Comparison of ENCODE assay signal across 1 cellular context in the genomic region with DNA sequence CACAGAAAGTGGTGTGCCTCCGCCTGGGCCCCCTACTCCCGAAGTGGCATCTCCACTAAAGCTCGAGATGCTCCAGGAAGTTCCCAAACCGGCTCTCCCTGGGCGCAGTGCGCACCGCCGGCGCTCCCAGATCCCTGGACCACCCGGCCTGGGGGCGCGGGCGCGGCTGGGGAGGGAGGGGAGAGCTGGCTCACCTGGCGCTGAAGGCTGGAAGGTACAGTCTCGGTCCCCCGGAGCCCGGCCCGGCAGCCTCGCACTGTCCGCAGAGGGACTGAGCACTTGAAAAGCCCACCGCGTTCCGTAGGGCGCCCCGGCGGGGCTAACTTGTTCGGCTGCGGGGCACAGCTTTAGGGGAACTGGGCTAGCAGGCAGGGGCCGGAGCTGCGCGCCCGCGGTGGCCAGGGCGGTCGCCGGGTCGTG.
TF ChIP-seq lines count a peak whose summit lies in the region.

No MANE protein-coding gene starts in this region.

TF ChIP-seq in H1, 55 proteins besides CTCF, POLR2A, EP300 and RAD21:
- TF ChIP-seq YY1 (IDR thresholded peaks at IDR 0.05; ENCODE audit: low read depth, low read length) (no peak), SUZ12 (IDR thresholded peaks at IDR 0.05; ENCODE audit: low read length) (peak; percentile 71), TEAD4 (IDR thresholded peaks at IDR 0.05; ENCODE audit: low read depth, low read length) (no peak), JUND (IDR thresholded peaks at IDR 0.05; ENCODE audit: low read length) (no peak), KDM4A (IDR thresholded peaks at IDR 0.05; ENCODE audit: low read depth, low read length, severe bottlenecking) (peak; percentile 94), EGR1 (IDR thresholded peaks at IDR 0.05; ENCODE audit: borderline replicate concordance, low read depth, low read length) (no peak), CBX8 (IDR thresholded peaks at IDR 0.05; ENCODE audit: borderline replicate concordance, low read depth, low read length) (no peak), SP4 (IDR thresholded peaks at IDR 0.05; ENCODE audit: low read length) (no peak), NRF1 (IDR thresholded peaks at IDR 0.05; ENCODE audit: low read depth, low read length) (no peak), RFX5 (IDR thresholded peaks at IDR 0.05; ENCODE audit: borderline replicate concordance, low read depth, low read length) (no peak), SRF (IDR thresholded peaks at IDR 0.05; ENCODE audit: low read depth, low read length) (no peak), RBBP5 (IDR thresholded peaks at IDR 0.05; ENCODE audit: borderline replicate concordance, low read depth, low read length) (peak; percentile 90; the same call in 1 of the 2 replicates), SP1 (IDR thresholded peaks at IDR 0.05; ENCODE audit: low read depth, low read length) (no peak), SIN3A (conservative IDR thresholded peaks at IDR 0.05 in 1 of 2, IDR thresholded peaks at IDR 0.05 in 1 of 2; ENCODE audit: low read depth in 1 of 2, low read length in 2 of 2) (0 out of 4 replicates have a peak, but pooled peaks of 1 of the 2 experiments have one; percentile 10), TCF12 (IDR thresholded peaks at IDR 0.05; ENCODE audit: low read depth, low read length) (no peak), CBX5 (IDR thresholded peaks at IDR 0.05; ENCODE audit: low read depth, low read length) (no peak), GABPA (IDR thresholded peaks at IDR 0.05; ENCODE audit: borderline replicate concordance, insufficient read depth, low read length) (0 out of 2 replicates have a peak, but pooled peaks have one; percentile 18), SP2 (IDR thresholded peaks at IDR 0.05; ENCODE audit: low read length) (no peak)
- TF ChIP-seq, protein P1, sequence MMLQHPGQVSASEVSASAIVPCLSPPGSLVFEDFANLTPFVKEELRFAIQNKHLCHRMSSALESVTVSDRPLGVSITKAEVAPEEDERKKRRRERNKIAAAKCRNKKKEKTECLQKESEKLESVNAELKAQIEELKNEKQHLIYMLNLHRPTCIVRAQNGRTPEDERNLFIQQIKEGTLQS (IDR thresholded peaks at IDR 0.05; ENCODE audit: insufficient read depth, low read depth, low read length): no peak
- TF ChIP-seq, protein P2, sequence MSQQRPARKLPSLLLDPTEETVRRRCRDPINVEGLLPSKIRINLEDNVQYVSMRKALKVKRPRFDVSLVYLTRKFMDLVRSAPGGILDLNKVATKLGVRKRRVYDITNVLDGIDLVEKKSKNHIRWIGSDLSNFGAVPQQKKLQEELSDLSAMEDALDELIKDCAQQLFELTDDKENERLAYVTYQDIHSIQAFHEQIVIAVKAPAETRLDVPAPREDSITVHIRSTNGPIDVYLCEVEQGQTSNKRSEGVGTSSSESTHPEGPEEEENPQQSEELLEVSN (IDR thresholded peaks at IDR 0.05): no peak
- TF ChIP-seq, protein P3, sequence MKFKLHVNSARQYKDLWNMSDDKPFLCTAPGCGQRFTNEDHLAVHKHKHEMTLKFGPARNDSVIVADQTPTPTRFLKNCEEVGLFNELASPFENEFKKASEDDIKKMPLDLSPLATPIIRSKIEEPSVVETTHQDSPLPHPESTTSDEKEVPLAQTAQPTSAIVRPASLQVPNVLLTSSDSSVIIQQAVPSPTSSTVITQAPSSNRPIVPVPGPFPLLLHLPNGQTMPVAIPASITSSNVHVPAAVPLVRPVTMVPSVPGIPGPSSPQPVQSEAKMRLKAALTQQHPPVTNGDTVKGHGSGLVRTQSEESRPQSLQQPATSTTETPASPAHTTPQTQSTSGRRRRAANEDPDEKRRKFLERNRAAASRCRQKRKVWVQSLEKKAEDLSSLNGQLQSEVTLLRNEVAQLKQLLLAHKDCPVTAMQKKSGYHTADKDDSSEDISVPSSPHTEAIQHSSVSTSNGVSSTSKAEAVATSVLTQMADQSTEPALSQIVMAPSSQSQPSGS (IDR thresholded peaks at IDR 0.05; ENCODE audit: low read length): no peak
- TF ChIP-seq, protein P4, sequence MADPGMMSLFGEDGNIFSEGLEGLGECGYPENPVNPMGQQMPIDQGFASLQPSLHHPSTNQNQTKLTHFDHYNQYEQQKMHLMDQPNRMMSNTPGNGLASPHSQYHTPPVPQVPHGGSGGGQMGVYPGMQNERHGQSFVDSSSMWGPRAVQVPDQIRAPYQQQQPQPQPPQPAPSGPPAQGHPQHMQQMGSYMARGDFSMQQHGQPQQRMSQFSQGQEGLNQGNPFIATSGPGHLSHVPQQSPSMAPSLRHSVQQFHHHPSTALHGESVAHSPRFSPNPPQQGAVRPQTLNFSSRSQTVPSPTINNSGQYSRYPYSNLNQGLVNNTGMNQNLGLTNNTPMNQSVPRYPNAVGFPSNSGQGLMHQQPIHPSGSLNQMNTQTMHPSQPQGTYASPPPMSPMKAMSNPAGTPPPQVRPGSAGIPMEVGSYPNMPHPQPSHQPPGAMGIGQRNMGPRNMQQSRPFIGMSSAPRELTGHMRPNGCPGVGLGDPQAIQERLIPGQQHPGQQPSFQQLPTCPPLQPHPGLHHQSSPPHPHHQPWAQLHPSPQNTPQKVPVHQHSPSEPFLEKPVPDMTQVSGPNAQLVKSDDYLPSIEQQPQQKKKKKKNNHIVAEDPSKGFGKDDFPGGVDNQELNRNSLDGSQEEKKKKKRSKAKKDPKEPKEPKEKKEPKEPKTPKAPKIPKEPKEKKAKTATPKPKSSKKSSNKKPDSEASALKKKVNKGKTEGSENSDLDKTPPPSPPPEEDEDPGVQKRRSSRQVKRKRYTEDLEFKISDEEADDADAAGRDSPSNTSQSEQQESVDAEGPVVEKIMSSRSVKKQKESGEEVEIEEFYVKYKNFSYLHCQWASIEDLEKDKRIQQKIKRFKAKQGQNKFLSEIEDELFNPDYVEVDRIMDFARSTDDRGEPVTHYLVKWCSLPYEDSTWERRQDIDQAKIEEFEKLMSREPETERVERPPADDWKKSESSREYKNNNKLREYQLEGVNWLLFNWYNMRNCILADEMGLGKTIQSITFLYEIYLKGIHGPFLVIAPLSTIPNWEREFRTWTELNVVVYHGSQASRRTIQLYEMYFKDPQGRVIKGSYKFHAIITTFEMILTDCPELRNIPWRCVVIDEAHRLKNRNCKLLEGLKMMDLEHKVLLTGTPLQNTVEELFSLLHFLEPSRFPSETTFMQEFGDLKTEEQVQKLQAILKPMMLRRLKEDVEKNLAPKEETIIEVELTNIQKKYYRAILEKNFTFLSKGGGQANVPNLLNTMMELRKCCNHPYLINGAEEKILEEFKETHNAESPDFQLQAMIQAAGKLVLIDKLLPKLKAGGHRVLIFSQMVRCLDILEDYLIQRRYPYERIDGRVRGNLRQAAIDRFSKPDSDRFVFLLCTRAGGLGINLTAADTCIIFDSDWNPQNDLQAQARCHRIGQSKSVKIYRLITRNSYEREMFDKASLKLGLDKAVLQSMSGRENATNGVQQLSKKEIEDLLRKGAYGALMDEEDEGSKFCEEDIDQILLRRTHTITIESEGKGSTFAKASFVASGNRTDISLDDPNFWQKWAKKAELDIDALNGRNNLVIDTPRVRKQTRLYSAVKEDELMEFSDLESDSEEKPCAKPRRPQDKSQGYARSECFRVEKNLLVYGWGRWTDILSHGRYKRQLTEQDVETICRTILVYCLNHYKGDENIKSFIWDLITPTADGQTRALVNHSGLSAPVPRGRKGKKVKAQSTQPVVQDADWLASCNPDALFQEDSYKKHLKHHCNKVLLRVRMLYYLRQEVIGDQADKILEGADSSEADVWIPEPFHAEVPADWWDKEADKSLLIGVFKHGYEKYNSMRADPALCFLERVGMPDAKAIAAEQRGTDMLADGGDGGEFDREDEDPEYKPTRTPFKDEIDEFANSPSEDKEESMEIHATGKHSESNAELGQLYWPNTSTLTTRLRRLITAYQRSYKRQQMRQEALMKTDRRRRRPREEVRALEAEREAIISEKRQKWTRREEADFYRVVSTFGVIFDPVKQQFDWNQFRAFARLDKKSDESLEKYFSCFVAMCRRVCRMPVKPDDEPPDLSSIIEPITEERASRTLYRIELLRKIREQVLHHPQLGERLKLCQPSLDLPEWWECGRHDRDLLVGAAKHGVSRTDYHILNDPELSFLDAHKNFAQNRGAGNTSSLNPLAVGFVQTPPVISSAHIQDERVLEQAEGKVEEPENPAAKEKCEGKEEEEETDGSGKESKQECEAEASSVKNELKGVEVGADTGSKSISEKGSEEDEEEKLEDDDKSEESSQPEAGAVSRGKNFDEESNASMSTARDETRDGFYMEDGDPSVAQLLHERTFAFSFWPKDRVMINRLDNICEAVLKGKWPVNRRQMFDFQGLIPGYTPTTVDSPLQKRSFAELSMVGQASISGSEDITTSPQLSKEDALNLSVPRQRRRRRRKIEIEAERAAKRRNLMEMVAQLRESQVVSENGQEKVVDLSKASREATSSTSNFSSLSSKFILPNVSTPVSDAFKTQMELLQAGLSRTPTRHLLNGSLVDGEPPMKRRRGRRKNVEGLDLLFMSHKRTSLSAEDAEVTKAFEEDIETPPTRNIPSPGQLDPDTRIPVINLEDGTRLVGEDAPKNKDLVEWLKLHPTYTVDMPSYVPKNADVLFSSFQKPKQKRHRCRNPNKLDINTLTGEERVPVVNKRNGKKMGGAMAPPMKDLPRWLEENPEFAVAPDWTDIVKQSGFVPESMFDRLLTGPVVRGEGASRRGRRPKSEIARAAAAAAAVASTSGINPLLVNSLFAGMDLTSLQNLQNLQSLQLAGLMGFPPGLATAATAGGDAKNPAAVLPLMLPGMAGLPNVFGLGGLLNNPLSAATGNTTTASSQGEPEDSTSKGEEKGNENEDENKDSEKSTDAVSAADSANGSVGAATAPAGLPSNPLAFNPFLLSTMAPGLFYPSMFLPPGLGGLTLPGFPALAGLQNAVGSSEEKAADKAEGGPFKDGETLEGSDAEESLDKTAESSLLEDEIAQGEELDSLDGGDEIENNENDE (IDR thresholded peaks at IDR 0.05; ENCODE audit: insufficient replicate concordance, low read length): no peak
